In the genomic region with DNA sequence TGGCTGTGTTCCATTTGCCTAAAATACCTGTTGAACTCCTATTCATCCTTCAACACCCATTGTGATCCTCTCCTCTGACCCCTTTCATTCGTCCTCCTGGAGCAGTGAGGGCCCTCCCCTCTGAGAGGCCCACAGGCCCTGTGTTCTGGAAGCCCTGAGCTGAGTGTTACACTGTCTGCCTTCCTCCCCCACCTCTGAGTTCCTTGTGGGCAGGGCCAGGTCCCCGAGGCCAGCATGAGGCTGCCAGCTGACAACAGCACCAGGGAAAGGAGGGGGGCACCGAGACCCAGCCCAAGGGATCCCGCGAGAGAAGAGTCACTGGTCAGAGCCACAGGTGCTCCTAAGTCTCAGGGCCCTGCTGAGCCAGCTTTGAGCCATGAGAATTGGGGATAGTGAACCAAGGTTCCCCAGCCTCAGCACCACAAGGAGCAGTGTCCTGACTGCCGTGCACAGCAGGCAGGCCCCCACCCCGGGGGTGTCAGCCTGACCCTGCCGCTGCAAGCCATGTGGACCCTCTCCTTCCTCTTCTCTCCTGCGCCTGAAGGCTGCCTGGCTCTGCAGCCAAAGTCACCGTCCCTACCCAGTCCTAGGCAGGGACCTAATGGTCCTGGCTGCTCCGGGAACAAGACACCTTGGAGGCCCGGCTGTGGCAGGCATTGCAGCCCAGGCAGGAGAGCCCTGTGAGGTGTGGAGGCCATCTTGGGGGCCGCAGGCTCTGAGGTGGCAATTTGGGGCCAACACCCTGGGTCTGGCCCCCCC, we compare ENCODE assay signal across 1 cellular context.
TF ChIP-seq lines count a peak whose summit lies in the region.

No MANE protein-coding gene starts in this region.

TF ChIP-seq in HepG2, 621 proteins besides CTCF, POLR2A, EP300 and RAD21:
- TF ChIP-seq, protein P1, sequence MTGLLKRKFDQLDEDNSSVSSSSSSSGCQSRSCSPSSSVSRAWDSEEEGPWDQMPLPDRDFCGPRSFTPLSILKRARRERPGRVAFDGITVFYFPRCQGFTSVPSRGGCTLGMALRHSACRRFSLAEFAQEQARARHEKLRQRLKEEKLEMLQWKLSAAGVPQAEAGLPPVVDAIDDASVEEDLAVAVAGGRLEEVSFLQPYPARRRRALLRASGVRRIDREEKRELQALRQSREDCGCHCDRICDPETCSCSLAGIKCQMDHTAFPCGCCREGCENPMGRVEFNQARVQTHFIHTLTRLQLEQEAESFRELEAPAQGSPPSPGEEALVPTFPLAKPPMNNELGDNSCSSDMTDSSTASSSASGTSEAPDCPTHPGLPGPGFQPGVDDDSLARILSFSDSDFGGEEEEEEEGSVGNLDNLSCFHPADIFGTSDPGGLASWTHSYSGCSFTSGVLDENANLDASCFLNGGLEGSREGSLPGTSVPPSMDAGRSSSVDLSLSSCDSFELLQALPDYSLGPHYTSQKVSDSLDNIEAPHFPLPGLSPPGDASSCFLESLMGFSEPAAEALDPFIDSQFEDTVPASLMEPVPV (CRISPR knock-in tag; IDR thresholded peaks at IDR 0.05): no peak
- TF ChIP-seq ZNF530 (CRISPR knock-in tag; IDR thresholded peaks at IDR 0.05; ENCODE audit: low read depth) (no peak), CHD2 (IDR thresholded peaks at IDR 0.05; ENCODE audit: low read depth, low read length) (peak; percentile 80), PHF21A (CRISPR knock-in tag; IDR thresholded peaks at IDR 0.05) (0 out of 2 replicates have a peak, but pooled peaks have one; percentile 23), ZNF451 (CRISPR knock-in tag; IDR thresholded peaks at IDR 0.05) (no peak), TCF7L2 (IDR thresholded peaks at IDR 0.05; ENCODE audit: low read depth, low read length) (no peak)
- TF ChIP-seq, protein P2, sequence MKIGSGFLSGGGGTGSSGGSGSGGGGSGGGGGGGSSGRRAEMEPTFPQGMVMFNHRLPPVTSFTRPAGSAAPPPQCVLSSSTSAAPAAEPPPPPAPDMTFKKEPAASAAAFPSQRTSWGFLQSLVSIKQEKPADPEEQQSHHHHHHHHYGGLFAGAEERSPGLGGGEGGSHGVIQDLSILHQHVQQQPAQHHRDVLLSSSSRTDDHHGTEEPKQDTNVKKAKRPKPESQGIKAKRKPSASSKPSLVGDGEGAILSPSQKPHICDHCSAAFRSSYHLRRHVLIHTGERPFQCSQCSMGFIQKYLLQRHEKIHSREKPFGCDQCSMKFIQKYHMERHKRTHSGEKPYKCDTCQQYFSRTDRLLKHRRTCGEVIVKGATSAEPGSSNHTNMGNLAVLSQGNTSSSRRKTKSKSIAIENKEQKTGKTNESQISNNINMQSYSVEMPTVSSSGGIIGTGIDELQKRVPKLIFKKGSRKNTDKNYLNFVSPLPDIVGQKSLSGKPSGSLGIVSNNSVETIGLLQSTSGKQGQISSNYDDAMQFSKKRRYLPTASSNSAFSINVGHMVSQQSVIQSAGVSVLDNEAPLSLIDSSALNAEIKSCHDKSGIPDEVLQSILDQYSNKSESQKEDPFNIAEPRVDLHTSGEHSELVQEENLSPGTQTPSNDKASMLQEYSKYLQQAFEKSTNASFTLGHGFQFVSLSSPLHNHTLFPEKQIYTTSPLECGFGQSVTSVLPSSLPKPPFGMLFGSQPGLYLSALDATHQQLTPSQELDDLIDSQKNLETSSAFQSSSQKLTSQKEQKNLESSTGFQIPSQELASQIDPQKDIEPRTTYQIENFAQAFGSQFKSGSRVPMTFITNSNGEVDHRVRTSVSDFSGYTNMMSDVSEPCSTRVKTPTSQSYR (CRISPR knock-in tag; IDR thresholded peaks at IDR 0.05; ENCODE audit: borderline replicate concordance): 0 out of 2 replicates have a peak, but pooled peaks have one; percentile 11
- TF ChIP-seq, protein P3, sequence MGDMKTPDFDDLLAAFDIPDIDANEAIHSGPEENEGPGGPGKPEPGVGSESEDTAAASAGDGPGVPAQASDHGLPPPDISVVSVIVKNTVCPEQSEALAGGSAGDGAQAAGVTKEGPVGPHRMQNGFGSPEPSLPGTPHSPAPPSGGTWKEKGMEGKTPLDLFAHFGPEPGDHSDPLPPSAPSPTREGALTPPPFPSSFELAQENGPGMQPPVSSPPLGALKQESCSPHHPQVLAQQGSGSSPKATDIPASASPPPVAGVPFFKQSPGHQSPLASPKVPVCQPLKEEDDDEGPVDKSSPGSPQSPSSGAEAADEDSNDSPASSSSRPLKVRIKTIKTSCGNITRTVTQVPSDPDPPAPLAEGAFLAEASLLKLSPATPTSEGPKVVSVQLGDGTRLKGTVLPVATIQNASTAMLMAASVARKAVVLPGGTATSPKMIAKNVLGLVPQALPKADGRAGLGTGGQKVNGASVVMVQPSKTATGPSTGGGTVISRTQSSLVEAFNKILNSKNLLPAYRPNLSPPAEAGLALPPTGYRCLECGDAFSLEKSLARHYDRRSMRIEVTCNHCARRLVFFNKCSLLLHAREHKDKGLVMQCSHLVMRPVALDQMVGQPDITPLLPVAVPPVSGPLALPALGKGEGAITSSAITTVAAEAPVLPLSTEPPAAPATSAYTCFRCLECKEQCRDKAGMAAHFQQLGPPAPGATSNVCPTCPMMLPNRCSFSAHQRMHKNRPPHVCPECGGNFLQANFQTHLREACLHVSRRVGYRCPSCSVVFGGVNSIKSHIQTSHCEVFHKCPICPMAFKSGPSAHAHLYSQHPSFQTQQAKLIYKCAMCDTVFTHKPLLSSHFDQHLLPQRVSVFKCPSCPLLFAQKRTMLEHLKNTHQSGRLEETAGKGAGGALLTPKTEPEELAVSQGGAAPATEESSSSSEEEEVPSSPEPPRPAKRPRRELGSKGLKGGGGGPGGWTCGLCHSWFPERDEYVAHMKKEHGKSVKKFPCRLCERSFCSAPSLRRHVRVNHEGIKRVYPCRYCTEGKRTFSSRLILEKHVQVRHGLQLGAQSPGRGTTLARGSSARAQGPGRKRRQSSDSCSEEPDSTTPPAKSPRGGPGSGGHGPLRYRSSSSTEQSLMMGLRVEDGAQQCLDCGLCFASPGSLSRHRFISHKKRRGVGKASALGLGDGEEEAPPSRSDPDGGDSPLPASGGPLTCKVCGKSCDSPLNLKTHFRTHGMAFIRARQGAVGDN (CRISPR knock-in tag; IDR thresholded peaks at IDR 0.05): peak; percentile 16; the same call in 1 of the 2 replicates
- TF ChIP-seq, protein P4, sequence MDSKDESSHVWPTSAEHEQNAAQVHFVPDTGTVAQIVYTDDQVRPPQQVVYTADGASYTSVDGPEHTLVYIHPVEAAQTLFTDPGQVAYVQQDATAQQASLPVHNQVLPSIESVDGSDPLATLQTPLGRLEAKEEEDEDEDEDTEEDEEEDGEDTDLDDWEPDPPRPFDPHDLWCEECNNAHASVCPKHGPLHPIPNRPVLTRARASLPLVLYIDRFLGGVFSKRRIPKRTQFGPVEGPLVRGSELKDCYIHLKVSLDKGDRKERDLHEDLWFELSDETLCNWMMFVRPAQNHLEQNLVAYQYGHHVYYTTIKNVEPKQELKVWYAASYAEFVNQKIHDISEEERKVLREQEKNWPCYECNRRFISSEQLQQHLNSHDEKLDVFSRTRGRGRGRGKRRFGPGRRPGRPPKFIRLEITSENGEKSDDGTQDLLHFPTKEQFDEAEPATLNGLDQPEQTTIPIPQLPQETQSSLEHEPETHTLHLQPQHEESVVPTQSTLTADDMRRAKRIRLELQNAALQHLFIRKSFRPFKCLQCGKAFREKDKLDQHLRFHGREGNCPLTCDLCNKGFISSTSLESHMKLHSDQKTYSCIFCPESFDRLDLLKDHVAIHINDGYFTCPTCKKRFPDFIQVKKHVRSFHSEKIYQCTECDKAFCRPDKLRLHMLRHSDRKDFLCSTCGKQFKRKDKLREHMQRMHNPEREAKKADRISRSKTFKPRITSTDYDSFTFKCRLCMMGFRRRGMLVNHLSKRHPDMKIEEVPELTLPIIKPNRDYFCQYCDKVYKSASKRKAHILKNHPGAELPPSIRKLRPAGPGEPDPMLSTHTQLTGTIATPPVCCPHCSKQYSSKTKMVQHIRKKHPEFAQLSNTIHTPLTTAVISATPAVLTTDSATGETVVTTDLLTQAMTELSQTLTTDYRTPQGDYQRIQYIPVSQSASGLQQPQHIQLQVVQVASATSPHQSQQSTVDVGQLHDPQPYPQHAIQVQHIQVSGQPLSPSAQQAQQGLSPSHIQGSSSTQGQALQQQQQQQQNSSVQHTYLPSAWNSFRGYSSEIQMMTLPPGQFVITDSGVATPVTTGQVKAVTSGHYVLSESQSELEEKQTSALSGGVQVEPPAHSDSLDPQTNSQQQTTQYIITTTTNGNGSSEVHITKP (CRISPR knock-in tag; IDR thresholded peaks at IDR 0.05; ENCODE audit: low read depth): no peak
